Comparison of ENCODE assay signal across 14 cellular contexts in genomic region chr11:46677991-46678740, GRCh38. TPM values are rescaled to one million over a fixed set of nuclear protein-coding genes. Genes with fewer than 3 reads are reported as not detected.
DNase-seq lines count a peak whose midpoint lies in the region; ATAC-seq and TF ChIP-seq lines count a peak whose summit lies in the region.
"Had no signal": no experiment of that assay in that cellular context is flagged by ENCODE, and none has a peak within 500 bp of the region (broad histone marks: within the 10 kb centered on the region; RNA-seq: fewer than 3 reads in every experiment).

No MANE protein-coding gene starts in this region.

- no peak overlapping the region for H2AK5ac ChIP-seq in H9 (ENCODE audit: insufficient read length, low read length)

- H3K4me3 Mint-ChIP-seq in H9: no peak overlapping the region
- H3K4me3 Mint-ChIP-seq in naive thymus-derived CD4-positive, alpha-beta T cell: no peak overlapping the region
- H3K4me3 Mint-ChIP-seq: natural killer cell had no signal

- H3K27ac Mint-ChIP-seq in H9: peak overlapping the region in 2 of 3 experiments; percentile 14 to 37; a peak in 1 of 7 replicates
- peak overlapping the region in 7 of 9 donors; percentile 31 to 81 (median 59) for H3K27ac Mint-ChIP-seq in naive thymus-derived CD4-positive, alpha-beta T cell

- peaks cover 54 to 67% (median 62%) of the 10 kb centered on the region in 10 experiments for H3K4me1 ChIP-seq in BLaER1 treated with 17β-estradiol and CSF1 and Interleukin-3, amounts not matched to agents 10 nM and 100 nM
- H3K4me1 ChIP-seq in H9 (ENCODE audit: insufficient read depth, low read length): no peaks in the 10 kb centered on the region
- H3K4me1 ChIP-seq in adipocyte (ENCODE audit: control insufficient read depth, insufficient read depth, low read length): peaks cover 29% of the 10 kb centered on the region
- H3K4me1 ChIP-seq in naive thymus-derived CD4-positive, alpha-beta T cell (ENCODE audit: control insufficient read depth in 2 of 2, insufficient read depth in 2 of 2, low read length in 2 of 2): peaks cover 23 to 42% of the 10 kb centered on the region in 2 donors

- no peaks in the 10 kb centered on the region for H3K79me2 ChIP-seq in H9 (ENCODE audit: insufficient read depth, low read length)

- no peak overlapping the region for H2BK15ac ChIP-seq in H9 (ENCODE audit: low read depth, low read length)

- POLR2A ChIA-PET in naive thymus-derived CD4-positive, alpha-beta T cell (lab: Charles Lee): interaction anchor here (10.8 kb wide), 1 partner anchor 20 kb away, joined by 135 read pairs; the partner anchor contains the start of genes ARHGAP1 and ZNF408

- no peaks in the 10 kb centered on the region; a peak in 1 of 22 replicates for H3K27me3 ChIP-seq in BLaER1 treated with 17β-estradiol and CSF1 and Interleukin-3, amounts not matched to agents 10 nM and 100 nM
- no peaks in the 10 kb centered on the region for H3K27me3 ChIP-seq in H9 (ENCODE audit: insufficient read depth, low read length)
- H3K27me3 ChIP-seq in adipocyte (replicated peaks; ENCODE audit: control insufficient read depth, insufficient read depth, low read length): no peaks in the 10 kb centered on the region
- H3K27me3 ChIP-seq in naive thymus-derived CD4-positive, alpha-beta T cell (ENCODE audit: control insufficient read depth in 2 of 2, insufficient read depth in 2 of 2, low read length in 2 of 2): no peaks in the 10 kb centered on the region

- H2BK5ac ChIP-seq in H9 (ENCODE audit: insufficient read length, low read length): no peak overlapping the region

- no peak overlapping the region for H2BK12ac ChIP-seq in H9 (ENCODE audit: insufficient read length, low read depth, low read length)

- H3K27me3 Mint-ChIP-seq in H9 (ENCODE audit: low read depth): no peaks in the 10 kb centered on the region; the same call in 1 of the 2 replicates
- no peaks in the 10 kb centered on the region for H3K27me3 Mint-ChIP-seq in naive thymus-derived CD4-positive, alpha-beta T cell

- no peak for ATAC-seq in naive thymus-derived CD4-positive, alpha-beta T cell
- no peak for ATAC-seq in GM18498 (IDR thresholded peaks at IDR 0.05; ENCODE audit: unreplicated experiment)
- ATAC-seq: natural killer cell had no signal

- no peak overlapping the region for H4K91ac ChIP-seq in H9 (ENCODE audit: insufficient read length, low read depth, low read length)

- H3K4me3 ChIP-seq in BLaER1 treated with 17β-estradiol and CSF1 and Interleukin-3, amounts not matched to agents 10 nM and 100 nM: no peak overlapping the region; a peak in 2 of 20 replicates
- no peak overlapping the region for H3K4me3 ChIP-seq in adipocyte (ENCODE audit: low read length)
- H3K4me3 ChIP-seq in naive thymus-derived CD4-positive, alpha-beta T cell (ENCODE audit: low read length): no peak overlapping the region
- H3K4me3 ChIP-seq: skin epidermis had no signal

- no CpG with 5 or more reads among the region's 10 CpGs for WGBS in H9 (ENCODE audit: extremely low coverage, insufficient read length, low lambda C conversion rate)

- intact Hi-C loops in naive thymus-derived CD4-positive, alpha-beta T cell (cut with micrococcal nuclease): loop anchor here in 1 of 2 donors (10.0 kb wide), 1 partner anchor 293 kb away; the partner anchor contains the start of gene MDK

- no peak overlapping the region for H2BK20ac ChIP-seq in H9 (ENCODE audit: low read depth, low read length, poor library complexity, severe bottlenecking)

- no peak overlapping the region; the same call in 1 of the 2 replicates for H3K14ac ChIP-seq in H9 (ENCODE audit: insufficient read depth, low read length)

- H3K9ac ChIP-seq in BLaER1 treated with 17β-estradiol and CSF1 and Interleukin-3, amounts not matched to agents 10 nM and 100 nM: peak overlapping the region in 10 of 11 experiments; percentile 0 to 95 (median 69); a peak in 15 of 22 replicates
- H3K9ac ChIP-seq in H9 (ENCODE audit: extremely low read depth, insufficient read length, low read length) (no peak overlapping the region), adipocyte (ENCODE audit: low read length) (peak overlapping the region; percentile 19)

- H3K4ac ChIP-seq in H9 (ENCODE audit: low read depth, low read length): no peak overlapping the region

- no peak overlapping the region for H3K18ac ChIP-seq in H9 (ENCODE audit: insufficient read length, low read depth, low read length)

- no peaks in the 10 kb centered on the region for H4K20me1 ChIP-seq in BLaER1 treated with 17β-estradiol and CSF1 and Interleukin-3, amounts not matched to agents 10 nM and 100 nM
- H4K20me1 ChIP-seq in H9 (ENCODE audit: control insufficient read depth, insufficient read depth, insufficient read length): no peaks in the 10 kb centered on the region

- H2BK120ac ChIP-seq in H9 (ENCODE audit: low read depth, low read length, poor library complexity, severe bottlenecking): no peak overlapping the region

- H2AFZ ChIP-seq in H9 (ENCODE audit: low read length): no peak overlapping the region

- H3K27ac ChIP-seq in BLaER1 treated with 17β-estradiol and CSF1 and Interleukin-3, amounts not matched to agents 10 nM and 100 nM: peak overlapping the region in 10 of 11 experiments; percentile 96 to 100 (median 99); a peak in 19 of 22 replicates
- H3K27ac ChIP-seq in H9 (ENCODE audit: insufficient read length, low read depth, low read length): no peak overlapping the region
- no peak overlapping the region for H3K27ac ChIP-seq in naive thymus-derived CD4-positive, alpha-beta T cell (ENCODE audit: low read depth, low read length)

- CTCF ChIA-PET in naive thymus-derived CD4-positive, alpha-beta T cell (lab: Charles Lee): interaction anchor here (0.7 kb wide), 1 partner anchor 20 kb away, joined by 3 read pairs; no protein-coding TSS in a partner anchor

- no peak overlapping the region for H4K8ac ChIP-seq in H9 (replicated peaks; ENCODE audit: insufficient read length, low read depth, low read length)

- no peaks in the 10 kb centered on the region for H3K9me3 Mint-ChIP-seq in H9
- no peaks in the 10 kb centered on the region for H3K9me3 Mint-ChIP-seq in naive thymus-derived CD4-positive, alpha-beta T cell
- H3K9me3 Mint-ChIP-seq: natural killer cell had no signal

- peaks cover 0 to 15% (median 13%) of the 10 kb centered on the region in 3 experiments; a peak in 4 of 7 replicates for H3K36me3 Mint-ChIP-seq in H9 (ENCODE audit: insufficient read depth in 1 of 3, low read depth in 3 of 3)
- H3K36me3 Mint-ChIP-seq in naive thymus-derived CD4-positive, alpha-beta T cell: peaks cover 0 to 35% (median 10%) of the 10 kb centered on the region in 5 donors
- H3K36me3 Mint-ChIP-seq: natural killer cell had no signal

- TF ChIP-seq CTCF in H9 (conservative IDR thresholded peaks at IDR 0.05): peak; percentile 41; the same call in 2 of the 3 replicates

- peaks cover 14 to 16% of the 10 kb centered on the region in 2 experiments for H3K4me1 Mint-ChIP-seq in H9
- H3K4me1 Mint-ChIP-seq in naive thymus-derived CD4-positive, alpha-beta T cell: peaks cover 26 to 50% (median 44%) of the 10 kb centered on the region in 7 donors

- no peaks in the 10 kb centered on the region for H3K79me1 ChIP-seq in H9 (ENCODE audit: insufficient read depth, low read depth, low read length, poor library complexity, severe bottlenecking)

- H3K4me2 ChIP-seq in BLaER1 treated with 17β-estradiol and CSF1 and Interleukin-3, amounts not matched to agents 10 nM and 100 nM: peak overlapping the region; percentile 14 to 98 (median 91); a peak in 21 of 22 replicates
- H3K4me2 ChIP-seq in H9 (ENCODE audit: insufficient read depth, insufficient read length, low read length): no peak overlapping the region

- H3K23ac ChIP-seq in H9 (ENCODE audit: insufficient read length, low read depth, low read length): no peak overlapping the region

- H4K5ac ChIP-seq in H9 (ENCODE audit: insufficient read length, low read depth, low read length): no peak overlapping the region

- no peak for DNase-seq in H9
- DNase-seq in adipocyte (ENCODE audit: low read depth): no peak
- no peak for DNase-seq in naive thymus-derived CD4-positive, alpha-beta T cell
- DNase-seq in GF-D8 (lab: John Stamatoyannopoulos, UW): no peak
- no peak for DNase-seq in NCI-H2171 (lab: John Stamatoyannopoulos, UW)
- DNase-seq in SIG-M5 (lab: John Stamatoyannopoulos, UW): no peak
- DNase-seq: activated CD4-positive, alpha-beta T cell treated with anti-CD3 and anti-CD28 coated beads, Interleukin-2, amount 50 U/mL, for 48 hours; Calu3; natural killer cell; NCI-H446 treated with DMSO at 0.1 percent for 48 hours had no signal

- peaks cover 55 to 81% (median 60%) of the 10 kb centered on the region in 11 experiments for H3K36me3 ChIP-seq in BLaER1 treated with 17β-estradiol and CSF1 and Interleukin-3, amounts not matched to agents 10 nM and 100 nM
- H3K36me3 ChIP-seq in adipocyte (ENCODE audit: control insufficient read depth, insufficient read depth, low read length, severe bottlenecking): peaks cover 64% of the 10 kb centered on the region
- H3K36me3 ChIP-seq in naive thymus-derived CD4-positive, alpha-beta T cell (ENCODE audit: control insufficient read depth in 2 of 3, insufficient read depth in 3 of 3, low read length in 3 of 3): peaks cover 0 to 56% (median 13%) of the 10 kb centered on the region in 3 experiments

- H3K9me3 ChIP-seq in BLaER1 treated with 17β-estradiol and CSF1 and Interleukin-3, amounts not matched to agents 10 nM and 100 nM (replicated peaks in 1 of 11): no peaks in the 10 kb centered on the region
- no peaks in the 10 kb centered on the region for H3K9me3 ChIP-seq in H9 (ENCODE audit: control insufficient read depth, low read depth, low read length)
- H3K9me3 ChIP-seq in adipocyte (ENCODE audit: control insufficient read depth, low read length): no peaks in the 10 kb centered on the region
- H3K9me3 ChIP-seq in naive thymus-derived CD4-positive, alpha-beta T cell (ENCODE audit: control insufficient read depth in 2 of 3, low read length in 3 of 3): no peaks in the 10 kb centered on the region

- H3K23me2 ChIP-seq in H9 (ENCODE audit: insufficient read length, low read depth, low read length, poor library complexity, severe bottlenecking): no peaks in the 10 kb centered on the region

- no peak overlapping the region for H3T11ph ChIP-seq in H9 (ENCODE audit: low read length)

- no peak overlapping the region for H3K56ac ChIP-seq in H9 (ENCODE audit: insufficient read length, low read depth, low read length)

RNA-seq across cellular contexts. Expression of gene ARHGAP1, which starts 22.3 kb away (rescaled TPM):
- total RNA-seq in H9 (2021): 45.3 and 47.9 TPM in 2 replicates
- 10 to 100 TPM; 44.6 to 82.5 (median 64.6) TPM for total RNA-seq in naive thymus-derived CD4-positive, alpha-beta T cell
- polyA plus RNA-seq in naive thymus-derived CD4-positive, alpha-beta T cell: 10 to 100 TPM; 44.2 to 69.9 TPM

RNA-seq across cellular contexts. Expression of gene ZNF408, which starts 22.7 kb away (rescaled TPM):
- total RNA-seq in H9 (2021): 16.6 and 16.9 TPM in 2 replicates
- total RNA-seq in naive thymus-derived CD4-positive, alpha-beta T cell: 10 to 100 TPM in 4 of 5 experiments, 1 to 10 TPM in 1; 7.8 to 20.0 (median 16.6) TPM
- 10 to 100 TPM in 1 of 2 donors, 1 to 10 TPM in 1; 7.0 to 14.1 TPM for polyA plus RNA-seq in naive thymus-derived CD4-positive, alpha-beta T cell

RNA-seq across cellular contexts. Expression of gene F2, which starts 40.8 kb away (rescaled TPM):
- total RNA-seq in H9 (2021): not detected in 2 replicates
- total RNA-seq in naive thymus-derived CD4-positive, alpha-beta T cell: under 1 TPM in 1 of 5 experiments, not detected in 4; 0.15 TPM
- polyA plus RNA-seq in naive thymus-derived CD4-positive, alpha-beta T cell: not detected
- total RNA-seq: Calu3, endothelial cell of umbilical vein had no signal

Comparison
In these comparisons a context has a peak if more than half of its experiments do, and no peak if none do; other contexts are left out.
1. H3K27ac ChIP-seq: peak in BLaER1 treated with 17β-estradiol and CSF1 and Interleukin-3, amounts not matched to agents 10 nM and 100 nM (10 of 11); none in H9 (single experiment) and naive thymus-derived CD4-positive, alpha-beta T cell (single experiment).